12 cellular contexts compared by ENCODE assay signal in the genomic region with DNA sequence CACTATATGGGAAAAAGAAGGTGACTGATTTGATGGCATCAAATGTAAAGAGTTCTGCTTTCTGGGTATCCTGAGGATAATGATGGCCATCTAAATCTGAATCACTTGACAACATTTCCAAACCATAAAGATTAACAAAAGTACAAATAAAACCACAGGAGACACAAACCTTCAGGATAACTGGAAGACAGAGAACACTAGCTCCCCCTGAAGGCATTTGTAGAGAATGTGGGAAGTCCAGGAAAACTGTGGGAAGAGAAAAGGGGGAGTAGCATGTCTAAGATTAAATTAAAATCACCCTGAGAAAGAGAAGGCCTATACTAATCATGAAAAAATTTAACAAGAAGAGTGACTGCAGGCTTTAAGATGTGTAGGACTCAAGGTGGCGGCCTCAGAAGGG.
DNase-seq lines count a peak whose midpoint lies in the region; ATAC-seq and TF ChIP-seq lines count a peak whose summit lies in the region.
"Had no signal": no experiment of that assay in that cellular context is flagged by ENCODE, and none has a peak within 500 bp of the region (broad histone marks: within the 10 kb centered on the region; RNA-seq: fewer than 3 reads in every experiment).

No MANE protein-coding gene starts in this region.

- no peaks in the 10 kb centered on the region for H3K4me1 Mint-ChIP-seq in osteocyte (ENCODE audit: unreplicated experiment)
- no peaks in the 10 kb centered on the region for H3K4me1 Mint-ChIP-seq in activated CD8-positive, alpha-beta T cell treated with anti-CD3 and anti-CD28 coated beads, Interleukin-2, amount 10 ng/mL, durations not matched to agents 7 days and 5 days (ENCODE audit: low read depth)

- no peak overlapping the region for H3K4me3 ChIP-seq in epithelial cell of proximal tubule (ENCODE audit: low read depth, low read length)

- no peaks in the 10 kb centered on the region for H3K27me3 Mint-ChIP-seq in osteocyte (ENCODE audit: unreplicated experiment)
- H3K27me3 Mint-ChIP-seq in activated CD8-positive, alpha-beta T cell treated with anti-CD3 and anti-CD28 coated beads, Interleukin-2, amount 10 ng/mL, durations not matched to agents 7 days and 5 days (ENCODE audit: low read depth), result no peaks in the 10 kb centered on the region

- POLR2A ChIA-PET in activated CD8-positive, alpha-beta T cell treated with anti-CD3 and anti-CD28 coated beads, Interleukin-2, amount 10 ng/mL, durations not matched to agents 7 days and 5 days (lab: Charles Lee), result no interaction called here

- DNase-seq in GM03348 (ENCODE audit: low spot score) (peak; percentile 29), NCI-H69 (lab: John Stamatoyannopoulos, UW) (peak; percentile 60), epithelial cell of proximal tubule (ENCODE audit: low read depth) (no peak), osteocyte (ENCODE audit: extremely low spot score, unreplicated experiment) (no peak), HUDEP-2 (lab: John Stamatoyannopoulos, UW; ENCODE audit: unreplicated experiment in 76 of 76) (no peak)
- DNase-seq in activated CD8-positive, alpha-beta T cell treated with anti-CD3 and anti-CD28 coated beads, Interleukin-2, amount 10 ng/mL, durations not matched to agents 7 days and 5 days, result no peak
- DNase-seq: activated gamma-delta T cell treated with Interleukin-2 at 50 U/mL for 16 hours, NCI-H1930 had no signal

- no peaks in the 10 kb centered on the region for H3K9me3 Mint-ChIP-seq in osteocyte (ENCODE audit: unreplicated experiment)
- no peaks in the 10 kb centered on the region for H3K9me3 Mint-ChIP-seq in activated CD8-positive, alpha-beta T cell treated with anti-CD3 and anti-CD28 coated beads, Interleukin-2, amount 10 ng/mL, durations not matched to agents 7 days and 5 days (ENCODE audit: insufficient read depth)
- H3K9me3 Mint-ChIP-seq: T-helper 2 cell treated with Interferon-gamma antibody and Interleukin-4, amounts not matched to agents 5 μg/mL and 100 μg/mL, for 36 hours had no signal

- CTCF ChIA-PET in activated CD8-positive, alpha-beta T cell treated with anti-CD3 and anti-CD28 coated beads, Interleukin-2, amount 10 ng/mL, durations not matched to agents 7 days and 5 days (lab: Charles Lee), result no interaction called here

- TF ChIP-seq CTCF in epithelial cell of proximal tubule (conservative IDR thresholded peaks at IDR 0.05; ENCODE audit: low read depth, low read length) (peak; percentile 73), osteocyte (IDR thresholded peaks at IDR 0.05) (peak; percentile 60)

- no peak for ATAC-seq in activated CD8-positive, alpha-beta T cell treated with anti-CD3 and anti-CD28 coated beads, Interleukin-2, amount 10 ng/mL, durations not matched to agents 7 days and 5 days
- ATAC-seq in GM19467 (IDR thresholded peaks at IDR 0.05; ENCODE audit: unreplicated experiment) (no peak), HG02981 (IDR thresholded peaks at IDR 0.05; ENCODE audit: unreplicated experiment) (no peak)
- ATAC-seq: sciatic nerve had no signal

- no peak overlapping the region for H3K27ac Mint-ChIP-seq in osteocyte (ENCODE audit: unreplicated experiment)
- no peak overlapping the region for H3K27ac Mint-ChIP-seq in activated CD8-positive, alpha-beta T cell treated with anti-CD3 and anti-CD28 coated beads, Interleukin-2, amount 10 ng/mL, durations not matched to agents 7 days and 5 days
- H3K27ac Mint-ChIP-seq: T-helper 2 cell treated with Interferon-gamma antibody and Interleukin-4, amounts not matched to agents 5 μg/mL and 100 μg/mL, for 36 hours had no signal

- no peaks in the 10 kb centered on the region for H3K36me3 Mint-ChIP-seq in osteocyte (ENCODE audit: unreplicated experiment)
- no peaks in the 10 kb centered on the region for H3K36me3 Mint-ChIP-seq in activated CD8-positive, alpha-beta T cell treated with anti-CD3 and anti-CD28 coated beads, Interleukin-2, amount 10 ng/mL, durations not matched to agents 7 days and 5 days (ENCODE audit: low read depth)

- no peak overlapping the region for H3K4me3 Mint-ChIP-seq in osteocyte (ENCODE audit: unreplicated experiment)
- no peak overlapping the region for H3K4me3 Mint-ChIP-seq in activated CD8-positive, alpha-beta T cell treated with anti-CD3 and anti-CD28 coated beads, Interleukin-2, amount 10 ng/mL, durations not matched to agents 7 days and 5 days
- H3K4me3 Mint-ChIP-seq: T-helper 2 cell treated with Interferon-gamma antibody and Interleukin-4, amounts not matched to agents 5 μg/mL and 100 μg/mL, for 36 hours had no signal

Comparison
In these comparisons a context has a peak if more than half of its experiments do, and no peak if none do; other contexts are left out.
1. DNase-seq: peak in GM03348 (single experiment) and NCI-H69 (single experiment); none in epithelial cell of proximal tubule (single experiment), osteocyte (single experiment), activated CD8-positive, alpha-beta T cell treated with anti-CD3 and anti-CD28 coated beads, Interleukin-2, amount 10 ng/mL, durations not matched to agents 7 days and 5 days (single experiment) and HUDEP-2 (0 of 76).